11 cellular contexts compared by ENCODE assay signal in genomic region chr15:40443255-40443654, GRCh38. TPM values are rescaled to one million over a fixed set of nuclear protein-coding genes. Genes with fewer than 3 reads are reported as not detected.
DNase-seq lines count a peak whose midpoint lies in the region; ATAC-seq, FAIRE-seq and TF ChIP-seq lines count a peak whose summit lies in the region.
"Had no signal": no experiment of that assay in that cellular context is flagged by ENCODE, and none has a peak within 500 bp of the region (broad histone marks: within the 10 kb centered on the region; RNA-seq: fewer than 3 reads in every experiment).

No MANE protein-coding gene starts in this region.

- peaks cover 47% of the 10 kb centered on the region for H3K4me1 Mint-ChIP-seq in activated T-cell treated with anti-CD3 and anti-CD28 coated beads, Interleukin-2, amount 50 U/mL, for 72 hours (ENCODE audit: low read depth)
- peaks cover 52% of the 10 kb centered on the region for H3K4me1 Mint-ChIP-seq in activated CD4-positive, alpha-beta memory T cell treated with anti-CD3 and anti-CD28 coated beads for 36 hours (ENCODE audit: low read depth)

- peaks cover 21% of the 10 kb centered on the region for H3K27me3 Mint-ChIP-seq in activated T-cell treated with anti-CD3 and anti-CD28 coated beads, Interleukin-2, amount 50 U/mL, for 72 hours (ENCODE audit: low read depth)
- H3K27me3 Mint-ChIP-seq in activated CD4-positive, alpha-beta memory T cell treated with anti-CD3 and anti-CD28 coated beads for 36 hours: peaks cover 7% of the 10 kb centered on the region

- H3K27ac ChIP-seq in keratinocyte (ENCODE audit: control insufficient read depth, insufficient read depth, low read length): no peak overlapping the region
- no peak overlapping the region for H3K27ac ChIP-seq in testis
- H3K27ac ChIP-seq: sigmoid colon had no signal

- H3K4me3 ChIP-seq in keratinocyte (ENCODE audit: control insufficient read depth in 2 of 3, extremely low read depth in 1 of 3, insufficient read depth in 2 of 3, low read depth in 1 of 3, low read length in 3 of 3) (no peak overlapping the region), testis (no peak overlapping the region)

- H3K9me3 Mint-ChIP-seq in activated T-cell treated with anti-CD3 and anti-CD28 coated beads, Interleukin-2, amount 50 U/mL, for 72 hours: no peaks in the 10 kb centered on the region
- H3K9me3 Mint-ChIP-seq in activated CD4-positive, alpha-beta memory T cell treated with anti-CD3 and anti-CD28 coated beads for 36 hours: no peaks in the 10 kb centered on the region

- peak overlapping the region; percentile 90 to 93 for H3K4me3 Mint-ChIP-seq in activated T-cell treated with anti-CD3 and anti-CD28 coated beads, Interleukin-2, amount 50 U/mL, for 72 hours
- H3K4me3 Mint-ChIP-seq in activated CD4-positive, alpha-beta memory T cell treated with anti-CD3 and anti-CD28 coated beads for 36 hours: peak overlapping the region; percentile 86

- CTCF ChIA-PET in activated CD4-positive, alpha-beta memory T cell treated with anti-CD3 and anti-CD28 coated beads for 36 hours (lab: Charles Lee): interaction anchor here (1.0 to 1.6 kb wide), 2 partner anchors 9 to 64 kb away, joined by 3 to 6 read pairs; no protein-coding TSS in a partner anchor

- FAIRE-seq in keratinocyte (lab: Jason Lieb, UNC): peak; percentile 17
- FAIRE-seq: endothelial cell of umbilical vein had no signal

- peaks cover 35% of the 10 kb centered on the region for H3K79me2 ChIP-seq in keratinocyte (ENCODE audit: control insufficient read depth, insufficient read depth, low read length)

- no peak for ATAC-seq in activated T-cell treated with anti-CD3 and anti-CD28 coated beads, Interleukin-2, amount 50 U/mL, for 72 hours (replicated peaks in 1 of 2)
- no peak for ATAC-seq in GM18517 (IDR thresholded peaks at IDR 0.05; ENCODE audit: unreplicated experiment)
- no peak for ATAC-seq in GM18498 (IDR thresholded peaks at IDR 0.05; ENCODE audit: unreplicated experiment)

- no peak overlapping the region for H3K9ac ChIP-seq in keratinocyte (ENCODE audit: control insufficient read depth, extremely low read depth, insufficient read depth, low read length)

- 54 to 68% methylated on average over 4 of the region's 4 CpGs for WGBS in testis, 2 donors

- H3K4me2 ChIP-seq in keratinocyte (ENCODE audit: control insufficient read depth, extremely low read depth, insufficient read depth, low read depth, low read length): no peak overlapping the region

- POLR2A ChIA-PET in activated CD4-positive, alpha-beta memory T cell treated with anti-CD3 and anti-CD28 coated beads for 36 hours (lab: Charles Lee): interaction anchor here (0.7 to 1.3 kb wide), 2 partner anchors 11 to 18 kb away, joined by 3 to 4 read pairs; no protein-coding TSS in a partner anchor

- peaks cover 7% of the 10 kb centered on the region for H3K27me3 ChIP-seq in keratinocyte (ENCODE audit: control insufficient read depth, extremely low read depth, insufficient read depth, low read length)
- H3K27me3 ChIP-seq in testis: no peaks in the 10 kb centered on the region

- no peak for TF ChIP-seq POLR2A in testis (IDR thresholded peaks at IDR 0.05)

- TF ChIP-seq CTCF in keratinocyte (optimal IDR thresholded peaks at IDR 0.05 in 1 of 3, IDR thresholded peaks at IDR 0.05 in 1 of 3, conservative IDR thresholded peaks at IDR 0.05 in 1 of 3; ENCODE audit: extremely low read depth in 1 of 3, insufficient read depth in 2 of 3, low read length in 3 of 3) (no peak), testis (IDR thresholded peaks at IDR 0.05) (no peak)

- H3K9me3 ChIP-seq in keratinocyte (ENCODE audit: control insufficient read depth, low read depth, low read length) (no peaks in the 10 kb centered on the region), testis (no peaks in the 10 kb centered on the region)
- H3K9me3 ChIP-seq: sigmoid colon, tibial nerve had no signal

- H3K36me3 ChIP-seq in keratinocyte (ENCODE audit: control insufficient read depth in 2 of 2, extremely low read depth in 1 of 2, insufficient read depth in 2 of 2, low read length in 2 of 2) (peaks cover 0 to 4% of the 10 kb centered on the region in 2 experiments), testis (ENCODE audit: low read depth, missing control alignments) (no peaks in the 10 kb centered on the region)
- H3K36me3 ChIP-seq: sigmoid colon, tibial nerve had no signal

- no peak overlapping the region for H2AFZ ChIP-seq in keratinocyte (ENCODE audit: control insufficient read depth, low read length)

- H3K36me3 Mint-ChIP-seq in activated T-cell treated with anti-CD3 and anti-CD28 coated beads, Interleukin-2, amount 50 U/mL, for 72 hours (ENCODE audit: insufficient read depth in 2 of 2): peaks cover 0 to 2% of the 10 kb centered on the region in 2 donors
- no peaks in the 10 kb centered on the region for H3K36me3 Mint-ChIP-seq in activated CD4-positive, alpha-beta memory T cell treated with anti-CD3 and anti-CD28 coated beads for 36 hours

- dilution Hi-C loops in keratinocyte (cut with MboI; ENCODE audit: extremely low pct_ligation_motif_present, low sequenced_read_pairs): no loop called here

- H3K4me1 ChIP-seq in keratinocyte (ENCODE audit: control insufficient read depth, extremely low read depth, insufficient read depth, low read length): peaks cover 19% of the 10 kb centered on the region
- H3K4me1 ChIP-seq in testis: peaks cover 32% of the 10 kb centered on the region

- H3K9me1 ChIP-seq in keratinocyte (ENCODE audit: control insufficient read depth, extremely low read depth, insufficient read depth, low read length): no peaks in the 10 kb centered on the region

- no peak overlapping the region for H3K27ac Mint-ChIP-seq in activated T-cell treated with anti-CD3 and anti-CD28 coated beads, Interleukin-2, amount 50 U/mL, for 72 hours
- no peak overlapping the region for H3K27ac Mint-ChIP-seq in activated CD4-positive, alpha-beta memory T cell treated with anti-CD3 and anti-CD28 coated beads for 36 hours

- DNase-seq in activated T-cell treated with anti-CD3 and anti-CD28 coated beads, Interleukin-2, amount 50 U/mL, for 72 hours: no peak
- DNase-seq in activated T-cell treated with anti-CD3 and anti-CD28 coated beads for 4 hours (no peak), keratinocyte (ENCODE audit: low read depth, low spot score) (no peak), testis (peak; percentile 40), NCI-H82 treated with DMSO at 0.1 percent for 48 hours (lab: John Stamatoyannopoulos, UW; ENCODE audit: unreplicated experiment) (no peak)
- no peak for DNase-seq in activated CD4-positive, alpha-beta memory T cell treated with anti-CD3 and anti-CD28 coated beads for 36 hours
- DNase-seq: sigmoid colon had no signal

- H4K20me1 ChIP-seq in keratinocyte (ENCODE audit: control insufficient read depth, extremely low read depth, insufficient read depth, low read length): peaks cover 3% of the 10 kb centered on the region

- intact Hi-C loops in activated CD4-positive, alpha-beta memory T cell treated with anti-CD3 and anti-CD28 coated beads for 36 hours (cut with micrococcal nuclease): loop anchor here (2.0 to 5.0 kb wide), 2 partner anchors 49 to 64 kb away; no protein-coding TSS in a partner anchor
- intact Hi-C loops in testis (cut with DNase I; ENCODE audit: low total_unique reads): no loop called here

RNA-seq across cellular contexts. Expression of gene BAHD1, which starts 2.5 kb away (rescaled TPM):
- total RNA-seq in activated T-cell treated with anti-CD3 and anti-CD28 coated beads, Interleukin-2, amount 50 U/mL, for 72 hours: 10 to 100 TPM; 20.8 to 21.9 TPM
- total RNA-seq in activated CD4-positive, alpha-beta memory T cell treated with anti-CD3 and anti-CD28 coated beads for 36 hours: 10 to 100 TPM; 18.8 to 19.5 TPM
- polyA plus RNA-seq in keratinocyte: 4.8 to 6.9 TPM (median 6.8 TPM) in 3 replicates
- 2.1 TPM for polyA plus RNA-seq in keratinocyte (2011; ENCODE audit: low read depth)
- polyA plus RNA-seq in keratinocyte (2011; cell fraction: cytosol; rRNA removed): 4.7 and 7.3 TPM in 2 replicates
- 19.0 and 21.5 TPM in 2 replicates for polyA plus RNA-seq in keratinocyte (2011; cell fraction: nucleus; rRNA removed)
- polyA plus RNA-seq in keratinocyte (2012; ENCODE audit: low replicate concordance): 11.5 and 11.9 TPM in 2 replicates
- 7.7 to 18.9 TPM (median 7.7 TPM) in 3 replicates for polyA minus RNA-seq in keratinocyte
- polyA minus RNA-seq in keratinocyte (2011; cell fraction: cytosol; rRNA and poly(A)+ RNA removed): 10.4 TPM
- polyA minus RNA-seq in keratinocyte (2011; cell fraction: nucleus; rRNA and poly(A)+ RNA removed): 12.7 and 13.2 TPM in 2 replicates
- 10 to 100 TPM; 52.0 to 53.9 TPM for total RNA-seq in testis
- 47.9 TPM for polyA plus RNA-seq in testis (ENCODE audit: insufficient read depth, low read depth, low replicate concordance)

RNA-seq across cellular contexts. Expression of gene CHST14, which starts 27.5 kb away (rescaled TPM):
- 1 to 10 TPM; 9.5 to 9.7 TPM for total RNA-seq in activated T-cell treated with anti-CD3 and anti-CD28 coated beads, Interleukin-2, amount 50 U/mL, for 72 hours
- total RNA-seq in activated CD4-positive, alpha-beta memory T cell treated with anti-CD3 and anti-CD28 coated beads for 36 hours: 1 to 10 TPM; 8.2 to 8.7 TPM
- polyA plus RNA-seq in keratinocyte (1.1 to 4.4 TPM (median 1.5 TPM) in 3 replicates), testis (ENCODE audit: insufficient read depth, low read depth, low replicate concordance) (16.7 TPM)
- 1.1 TPM for polyA plus RNA-seq in keratinocyte (2011; ENCODE audit: low read depth)
- polyA plus RNA-seq in keratinocyte (2011; cell fraction: cytosol; rRNA removed): 0.88 and 0.91 TPM in 2 replicates
- 3.9 and 4.0 TPM in 2 replicates for polyA plus RNA-seq in keratinocyte (2011; cell fraction: nucleus; rRNA removed)
- polyA plus RNA-seq in keratinocyte (2012; ENCODE audit: low replicate concordance): 2.2 and 4.2 TPM in 2 replicates
- polyA minus RNA-seq in keratinocyte: 1.2 to 3.6 TPM (median 1.5 TPM) in 3 replicates
- polyA minus RNA-seq in keratinocyte (2011; cell fraction: cytosol; rRNA and poly(A)+ RNA removed): 1.7 TPM
- 1.9 TPM in 2 replicates for polyA minus RNA-seq in keratinocyte (2011; cell fraction: nucleus; rRNA and poly(A)+ RNA removed)
- 10 to 100 TPM in 1 of 2 donors, 1 to 10 TPM in 1; 5.4 to 13.0 TPM for total RNA-seq in testis

RNA-seq across cellular contexts. Expression of gene IVD, which starts 37.7 kb away (rescaled TPM):
- 10 to 100 TPM; 61.2 to 75.5 TPM for total RNA-seq in activated T-cell treated with anti-CD3 and anti-CD28 coated beads, Interleukin-2, amount 50 U/mL, for 72 hours
- total RNA-seq in activated CD4-positive, alpha-beta memory T cell treated with anti-CD3 and anti-CD28 coated beads for 36 hours: 10 to 100 TPM; 37.3 to 38.7 TPM
- polyA plus RNA-seq in keratinocyte (13.0 to 18.1 TPM (median 14.2 TPM) in 3 replicates), testis (ENCODE audit: insufficient read depth, low read depth, low replicate concordance) (88.7 TPM)
- 1.3 TPM for polyA plus RNA-seq in keratinocyte (2011; ENCODE audit: low read depth)
- 8.5 and 9.2 TPM in 2 replicates for polyA plus RNA-seq in keratinocyte (2011; cell fraction: cytosol; rRNA removed)
- 22.2 and 24.6 TPM in 2 replicates for polyA plus RNA-seq in keratinocyte (2011; cell fraction: nucleus; rRNA removed)
- polyA plus RNA-seq in keratinocyte (2012; ENCODE audit: low replicate concordance): 2.2 and 11.4 TPM in 2 replicates
- polyA minus RNA-seq in keratinocyte: 13.9 to 17.1 TPM (median 15.0 TPM) in 3 replicates
- polyA minus RNA-seq in keratinocyte (2011; cell fraction: cytosol; rRNA and poly(A)+ RNA removed): 13.2 TPM
- polyA minus RNA-seq in keratinocyte (2011; cell fraction: nucleus; rRNA and poly(A)+ RNA removed): 11.8 and 20.4 TPM in 2 replicates
- total RNA-seq in testis: 10 to 100 TPM; 79.1 to 94.7 TPM
